Comparison of ENCODE assay signal across 17 cellular contexts in the genomic region with DNA sequence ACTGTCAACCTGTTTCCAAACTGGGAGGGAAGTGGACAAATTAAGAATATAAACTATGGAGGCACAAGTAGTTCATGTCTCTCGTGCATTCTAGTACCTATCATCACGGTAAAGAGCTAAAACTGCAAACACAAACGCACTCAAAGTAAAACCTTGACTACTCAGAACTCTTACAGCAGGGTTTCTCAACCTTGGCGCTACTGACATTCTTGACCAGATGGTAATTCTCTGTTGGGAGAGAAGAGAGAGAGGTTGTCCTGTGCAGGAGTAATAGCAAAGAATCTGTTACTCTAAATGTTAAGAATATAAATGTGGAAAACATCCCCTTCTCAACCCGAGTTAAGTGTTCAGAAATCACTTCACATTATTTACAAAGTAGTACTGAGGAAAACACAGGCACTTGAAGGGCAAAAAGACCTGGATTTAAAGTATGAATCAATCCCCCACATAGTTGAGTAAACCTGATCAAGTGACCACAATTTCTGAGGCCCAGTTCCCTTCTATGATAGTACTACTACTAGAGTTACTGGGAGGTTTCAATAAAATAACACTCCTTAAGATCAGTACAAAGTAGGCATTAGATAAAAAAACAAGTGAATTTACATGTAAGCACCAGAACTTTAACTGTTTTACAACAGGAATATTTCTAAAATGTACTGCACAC.
A peak's percentile ranks its signal among the peaks of the same experiment; 100 is the strongest.
DNase-seq lines count a peak whose midpoint lies in the region; ATAC-seq and TF ChIP-seq lines count a peak whose summit lies in the region.
"Had no signal": no experiment of that assay in that cellular context is flagged by ENCODE, and none has a peak within 500 bp of the region (broad histone marks: within the 10 kb centered on the region; RNA-seq: fewer than 3 reads in every experiment).

No MANE protein-coding gene starts in this region.

- no peak overlapping the region for H2AFZ ChIP-seq in smooth muscle cell (ENCODE audit: low read depth)
- H2AFZ ChIP-seq: GM23248, PC-9 had no signal

- H3K27ac ChIP-seq in smooth muscle cell (ENCODE audit: low read depth), result peak overlapping the region; percentile 4
- H3K27ac ChIP-seq: C4-2B, GM23248, PC-9 had no signal

- no peak overlapping the region for H3K4me3 ChIP-seq in smooth muscle cell
- H3K4me3 ChIP-seq: GM23248, K562, MG63, PC-9 had no signal

- H3K27ac Mint-ChIP-seq in glutamatergic neuron (ENCODE audit: unreplicated experiment), result peak overlapping the region; percentile 64
- no peak overlapping the region for H3K27ac Mint-ChIP-seq in activated CD8-positive, alpha-beta T cell treated with anti-CD3 and anti-CD28 coated beads, Interleukin-2, amount 10 ng/mL, durations not matched to agents 7 days and 5 days

- 92% methylated on average over 5 of the region's 5 CpGs for WGBS in smooth muscle cell (ENCODE audit: low lambda C conversion rate)

- H3K9me3 Mint-ChIP-seq in glutamatergic neuron (ENCODE audit: unreplicated experiment), result peaks cover 12% of the 10 kb centered on the region
- H3K9me3 Mint-ChIP-seq in activated CD8-positive, alpha-beta T cell treated with anti-CD3 and anti-CD28 coated beads, Interleukin-2, amount 10 ng/mL, durations not matched to agents 7 days and 5 days (ENCODE audit: insufficient read depth), result no peaks in the 10 kb centered on the region

- no peaks in the 10 kb centered on the region for H3K36me3 Mint-ChIP-seq in glutamatergic neuron (ENCODE audit: unreplicated experiment)
- no peaks in the 10 kb centered on the region for H3K36me3 Mint-ChIP-seq in activated CD8-positive, alpha-beta T cell treated with anti-CD3 and anti-CD28 coated beads, Interleukin-2, amount 10 ng/mL, durations not matched to agents 7 days and 5 days (ENCODE audit: low read depth)

- POLR2A ChIA-PET in activated CD8-positive, alpha-beta T cell treated with anti-CD3 and anti-CD28 coated beads, Interleukin-2, amount 10 ng/mL, durations not matched to agents 7 days and 5 days (lab: Charles Lee), result no interaction called here

- H3K27me3 ChIP-seq in smooth muscle cell (ENCODE audit: low read depth), result no peaks in the 10 kb centered on the region
- H3K27me3 ChIP-seq: MG63 had no signal

- H3K4me3 Mint-ChIP-seq in glutamatergic neuron (ENCODE audit: unreplicated experiment), result peak overlapping the region; percentile 28
- no peak overlapping the region for H3K4me3 Mint-ChIP-seq in activated CD8-positive, alpha-beta T cell treated with anti-CD3 and anti-CD28 coated beads, Interleukin-2, amount 10 ng/mL, durations not matched to agents 7 days and 5 days

- peaks cover 31% of the 10 kb centered on the region for H3K4me1 Mint-ChIP-seq in glutamatergic neuron (ENCODE audit: low read depth, unreplicated experiment)
- no peaks in the 10 kb centered on the region for H3K4me1 Mint-ChIP-seq in activated CD8-positive, alpha-beta T cell treated with anti-CD3 and anti-CD28 coated beads, Interleukin-2, amount 10 ng/mL, durations not matched to agents 7 days and 5 days (ENCODE audit: low read depth)

- peaks cover 23% of the 10 kb centered on the region for H3K4me1 ChIP-seq in smooth muscle cell (ENCODE audit: low read depth)

- H3K79me2 ChIP-seq in smooth muscle cell (ENCODE audit: low read depth), result peaks cover 95% of the 10 kb centered on the region

- no peaks in the 10 kb centered on the region for H3K36me3 ChIP-seq in smooth muscle cell (ENCODE audit: low read depth)
- H3K36me3 ChIP-seq: MG63 had no signal

- H3K9me3 ChIP-seq in smooth muscle cell (replicated peaks; ENCODE audit: low read depth), result no peaks in the 10 kb centered on the region
- H3K9me3 ChIP-seq: MG63 had no signal

- DNase-seq in NCI-H510A treated with DMSO at 0.1 percent for 48 hours (lab: John Stamatoyannopoulos, UW) (peak; percentile 23), NCI-H510A (lab: John Stamatoyannopoulos, UW) (no peak), ELR (ENCODE audit: low read depth) (peak; percentile 5), glutamatergic neuron (no peak), smooth muscle cell (lab: John Stamatoyannopoulos, UW; ENCODE audit: unreplicated experiment) (no peak)
- no peak for DNase-seq in activated CD8-positive, alpha-beta T cell treated with anti-CD3 and anti-CD28 coated beads, Interleukin-2, amount 10 ng/mL, durations not matched to agents 7 days and 5 days
- DNase-seq: DMS53, GM23248, MG63, NCI-H1417, NCI-H2029, NCI-H526 treated with DMSO at 0.1 percent for 48 hours, PC-9 had no signal

- peaks cover 62% of the 10 kb centered on the region for H4K20me1 ChIP-seq in smooth muscle cell (ENCODE audit: low read depth)

- no peak for ATAC-seq in activated CD8-positive, alpha-beta T cell treated with anti-CD3 and anti-CD28 coated beads, Interleukin-2, amount 10 ng/mL, durations not matched to agents 7 days and 5 days
- ATAC-seq in GM18517 (IDR thresholded peaks at IDR 0.05; ENCODE audit: unreplicated experiment), result no peak
- ATAC-seq in GM19455 (IDR thresholded peaks at IDR 0.05; ENCODE audit: unreplicated experiment), result no peak
- ATAC-seq: K562 had no signal

- H3K27me3 Mint-ChIP-seq in glutamatergic neuron (ENCODE audit: unreplicated experiment), result peaks cover 7% of the 10 kb centered on the region
- H3K27me3 Mint-ChIP-seq in activated CD8-positive, alpha-beta T cell treated with anti-CD3 and anti-CD28 coated beads, Interleukin-2, amount 10 ng/mL, durations not matched to agents 7 days and 5 days (ENCODE audit: low read depth), result no peaks in the 10 kb centered on the region

- TF ChIP-seq CTCF in glutamatergic neuron (IDR thresholded peaks at IDR 0.05; ENCODE audit: partially characterized antibody, unreplicated experiment), result no peak
- no peak for TF ChIP-seq CTCF in smooth muscle cell (IDR thresholded peaks at IDR 0.05; ENCODE audit: borderline replicate concordance, insufficient read depth, poor library complexity, severe bottlenecking)

- CTCF ChIA-PET in activated CD8-positive, alpha-beta T cell treated with anti-CD3 and anti-CD28 coated beads, Interleukin-2, amount 10 ng/mL, durations not matched to agents 7 days and 5 days (lab: Charles Lee), result interaction anchor here (0.8 kb wide), 1 partner anchor 11 kb away, joined by 3 read pairs; no protein-coding TSS in a partner anchor

- H3K9ac ChIP-seq in smooth muscle cell (ENCODE audit: low read depth), result no peak overlapping the region
- H3K9ac ChIP-seq: GM23248 had no signal

- H3F3A ChIP-seq in smooth muscle cell (ENCODE audit: low read depth), result peaks cover 4% of the 10 kb centered on the region

- no peak overlapping the region for H3K4me2 ChIP-seq in smooth muscle cell
- H3K4me2 ChIP-seq: PC-9 had no signal

Comparison
In these comparisons a context has a peak if more than half of its experiments do, and no peak if none do; other contexts are left out.
1. DNase-seq: peak in NCI-H510A treated with DMSO at 0.1 percent for 48 hours (single experiment) and ELR (single experiment); none in NCI-H510A (single experiment), glutamatergic neuron (single experiment), smooth muscle cell (single experiment) and activated CD8-positive, alpha-beta T cell treated with anti-CD3 and anti-CD28 coated beads, Interleukin-2, amount 10 ng/mL, durations not matched to agents 7 days and 5 days (single experiment).